21 cellular contexts compared by ENCODE assay signal in the genomic region with DNA sequence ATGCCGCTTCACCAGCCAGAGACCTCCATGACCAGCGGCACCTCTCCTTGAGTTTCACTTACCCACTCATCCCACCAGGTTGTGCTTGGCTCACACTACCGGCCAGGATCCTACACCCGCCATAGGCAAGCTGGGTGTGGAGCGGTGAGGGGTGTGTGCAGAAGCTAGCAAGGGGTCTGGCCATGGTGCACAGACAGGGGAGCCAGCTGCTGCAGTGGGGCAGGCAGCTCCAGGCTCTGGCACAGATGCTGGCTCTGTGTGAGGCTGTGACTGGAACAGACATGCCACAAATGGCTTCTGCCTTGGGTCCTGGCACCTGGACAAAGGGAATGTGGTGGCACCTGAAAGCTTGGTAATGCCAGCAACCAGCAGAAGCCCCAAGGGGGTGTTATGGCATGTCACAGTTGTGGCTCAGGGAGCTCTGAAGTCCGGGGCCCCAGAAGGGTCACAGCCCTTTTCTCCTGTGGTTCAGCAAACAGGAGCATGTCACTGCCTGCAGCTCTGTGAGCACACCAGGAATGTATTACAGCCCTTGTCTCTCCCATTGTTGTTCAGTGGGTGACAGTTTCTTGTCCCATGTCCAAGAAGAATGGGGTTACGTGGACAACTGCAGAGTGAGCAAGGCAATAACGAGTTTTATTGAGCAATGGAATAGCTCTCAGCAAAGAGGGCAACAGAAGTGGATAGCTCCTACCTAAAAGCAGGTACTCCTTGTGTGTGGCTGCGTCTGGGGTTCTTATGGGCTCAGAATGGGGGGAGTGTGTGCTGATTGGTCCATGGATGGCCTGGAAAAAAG.
"Had no signal": no experiment of that assay in that cellular context is flagged by ENCODE, and none has a peak within 500 bp of the region (broad histone marks: within the 10 kb centered on the region; RNA-seq: fewer than 3 reads in every experiment).

No MANE protein-coding gene starts in this region.

- H3K4me1 ChIP-seq: ascending aorta, esophagus squamous epithelium, heart right ventricle, thyroid gland had no signal

- H3K9me3 ChIP-seq: ascending aorta, thyroid gland had no signal

- DNase-seq: activated CD4-positive, alpha-beta memory T cell treated with anti-CD3 and anti-CD28 coated beads, Interleukin-2, amount 10 ng/mL, durations not matched to agents 7 days and 5 days; activated CD4-positive, alpha-beta T cell treated with anti-CD3 and anti-CD28 coated beads for 48 hours; activated CD4-positive, CD25-positive, alpha-beta regulatory T cell; activated naive CD4-positive, alpha-beta T cell treated with anti-CD3 and anti-CD28 coated beads for 36 hours; activated T-cell treated with anti-CD3 and anti-CD28 coated beads, Interleukin-2, amount 50 U/mL, for 1 hour; cerebellar nuclear complex; effector CD8-positive, alpha-beta T cell; esophagus squamous epithelium; heart right ventricle; immature natural killer cell; occipital lobe; retina; stimulated activated CD4-positive, alpha-beta T cell treated with anti-CD3 and anti-CD28 coated beads, Interleukin-12 subunit alpha, Interleukin-12 subunit beta, amount 100 ng/mL, for 4 hours; stimulated activated CD4-positive, alpha-beta T cell treated with anti-CD3 and anti-CD28 coated beads, Interleukin-1b, Interleukin-23, amount 100 ng/mL, for 48 hours; stimulated activated CD8-positive, alpha-beta memory T cell treated with anti-CD3 and anti-CD28 coated beads, Interleukin-4, amount 100 ng/mL, for 48 hours; stimulated activated naive CD4-positive, alpha-beta T cell treated with Interleukin-2 at 50 U/mL for 16 hours; thyroid gland had no signal

- H3K27me3 ChIP-seq: ascending aorta, esophagus squamous epithelium, heart right ventricle, thyroid gland had no signal

- H3K27ac ChIP-seq: ascending aorta, esophagus squamous epithelium, heart right ventricle, thyroid gland had no signal

- ATAC-seq: heart right ventricle had no signal

- H3K9me3 Mint-ChIP-seq: nephron had no signal

- H3K4me3 Mint-ChIP-seq: activated CD4-positive, alpha-beta memory T cell treated with anti-CD3 and anti-CD28 coated beads, Interleukin-2, amount 10 ng/mL, durations not matched to agents 7 days and 5 days; activated naive CD4-positive, alpha-beta T cell treated with anti-CD3 and anti-CD28 coated beads for 36 hours; dendritic cell treated with granulocyte-macrophage colony-stimulating factor and Interleukin-4, amounts not matched to agents 40 ng/mL and 50 ng/mL, for 4 days; immature natural killer cell; nephron; T-helper 2 cell treated with Interferon-gamma antibody and Interleukin-4, amounts not matched to agents 5 μg/mL and 100 μg/mL, for 36 hours had no signal

- H3K36me3 ChIP-seq: ascending aorta, esophagus squamous epithelium, heart right ventricle, thyroid gland had no signal

- H3K27me3 Mint-ChIP-seq: activated CD4-positive, alpha-beta memory T cell treated with anti-CD3 and anti-CD28 coated beads, Interleukin-2, amount 10 ng/mL, durations not matched to agents 7 days and 5 days; dendritic cell treated with granulocyte-macrophage colony-stimulating factor and Interleukin-4, amounts not matched to agents 40 ng/mL and 50 ng/mL, for 4 days had no signal

- H3K36me3 Mint-ChIP-seq: immature natural killer cell had no signal

- H3K4me3 ChIP-seq: ascending aorta, esophagus squamous epithelium, heart right ventricle, thyroid gland had no signal

- H3K27ac Mint-ChIP-seq: activated CD4-positive, alpha-beta memory T cell treated with anti-CD3 and anti-CD28 coated beads, Interleukin-2, amount 10 ng/mL, durations not matched to agents 7 days and 5 days; activated naive CD4-positive, alpha-beta T cell treated with anti-CD3 and anti-CD28 coated beads for 36 hours; dendritic cell treated with granulocyte-macrophage colony-stimulating factor and Interleukin-4, amounts not matched to agents 40 ng/mL and 50 ng/mL, for 4 days; immature natural killer cell; nephron; T-helper 2 cell treated with Interferon-gamma antibody and Interleukin-4, amounts not matched to agents 5 μg/mL and 100 μg/mL, for 36 hours had no signal

- H3K4me1 Mint-ChIP-seq: activated CD4-positive, alpha-beta memory T cell treated with anti-CD3 and anti-CD28 coated beads, Interleukin-2, amount 10 ng/mL, durations not matched to agents 7 days and 5 days; immature natural killer cell; nephron had no signal
